Comparison of ENCODE assay signal across 8 cellular contexts in the genomic region with DNA sequence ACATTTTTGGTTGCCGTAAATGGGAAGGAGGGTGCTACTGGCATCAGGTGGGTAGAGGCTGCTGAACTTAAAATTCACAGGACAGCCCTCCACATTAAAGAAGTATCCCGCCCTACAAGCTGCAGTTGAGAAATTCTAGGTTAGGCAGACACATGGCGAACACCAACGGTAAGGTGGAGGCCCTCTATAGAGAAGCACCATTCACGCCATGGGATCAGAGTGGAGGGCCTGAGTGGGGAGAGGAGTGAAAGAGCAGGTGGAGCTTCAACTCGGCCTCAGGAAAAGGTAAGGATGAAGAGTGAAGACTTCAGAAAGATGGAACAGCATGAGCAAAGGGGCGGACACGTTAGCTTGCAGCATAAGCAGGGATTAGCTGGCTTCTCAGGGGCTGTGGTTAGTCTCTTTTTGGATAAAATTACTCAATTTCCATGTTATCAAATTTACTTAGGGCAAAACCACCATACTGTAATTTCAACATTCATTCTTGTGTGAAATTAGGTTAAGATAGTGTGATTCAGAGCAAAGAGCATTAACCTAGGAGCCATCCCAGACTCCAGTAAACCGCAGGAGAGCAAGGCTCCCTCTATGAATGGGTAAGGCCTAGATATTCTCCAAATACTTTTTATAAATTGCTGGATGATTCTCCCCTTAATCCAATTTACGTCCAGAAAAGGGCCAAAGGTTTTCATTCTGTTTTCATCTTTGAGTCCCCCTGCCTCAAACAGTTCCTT.
DNase-seq lines count a peak whose midpoint lies in the region; ATAC-seq and TF ChIP-seq lines count a peak whose summit lies in the region.

No MANE protein-coding gene starts in this region.

- H3K4me3 ChIP-seq in HEK293 (ENCODE audit: low read depth, low read length) (peak overlapping the region; percentile 50; the same call in 1 of the 2 replicates), SU-DHL-6 (ENCODE audit: insufficient read depth, low read length, poor library complexity, severe bottlenecking) (peak overlapping the region; percentile 61), fibroblast of pulmonary artery (replicated peaks; ENCODE audit: low read depth, low read length) (peak overlapping the region; percentile 74), skin epidermis (peak overlapping the region; percentile 48 to 63 (median 60))

- CTCF ChIA-PET in HEK293 (lab: Yijun Ruan, JAX): interaction anchor here (0.7 kb wide), 1 partner anchor 279 kb away, joined by 6 read pairs; no protein-coding TSS in a partner anchor

- no peaks in the 10 kb centered on the region for H3K9me2 ChIP-seq in SU-DHL-6 (replicated peaks; ENCODE audit: insufficient read depth, low read length)

- H4K20me1 ChIP-seq in SU-DHL-6 (ENCODE audit: low read depth, low read length): no peaks in the 10 kb centered on the region

- peak overlapping the region; percentile 46 for H2AFZ ChIP-seq in SU-DHL-6 (ENCODE audit: low read depth, low read length, severe bottlenecking)

- no peak for TF ChIP-seq CTCF in HEK293 (tag by site-specific recombination; IDR thresholded peaks at IDR 0.05)
- TF ChIP-seq CTCF in SU-DHL-6 (IDR thresholded peaks at IDR 0.05; ENCODE audit: insufficient read depth, low read length, poor library complexity, severe bottlenecking): no peak
- TF ChIP-seq CTCF in fibroblast of pulmonary artery (IDR thresholded peaks at IDR 0.05; ENCODE audit: low read length, missing control alignments): no peak

- H3K27ac ChIP-seq in HEK293 (ENCODE audit: extremely low read depth, low read depth, low read length) (no peak overlapping the region; the same call in 1 of the 2 replicates), SU-DHL-6 (ENCODE audit: low read depth, low read length) (peak overlapping the region; percentile 88), skin epidermis (peak overlapping the region in 20 of 21 experiments; percentile 80 to 98 (median 94))

- H3K4me2 ChIP-seq in SU-DHL-6 (ENCODE audit: low read depth, low read length, poor library complexity, severe bottlenecking): peak overlapping the region; percentile 90

- DNase-seq in fibroblast of pulmonary artery (ENCODE audit: low read depth) (peak; percentile 13), HK-2 (ENCODE audit: unreplicated experiment) (no peak)

- no peaks in the 10 kb centered on the region for H3K9me3 ChIP-seq in HEK293 (ENCODE audit: control insufficient read depth, insufficient read depth, low read depth, low read length)
- H3K9me3 ChIP-seq in SU-DHL-6 (ENCODE audit: insufficient read depth, low read length): no peaks in the 10 kb centered on the region

- H3K36me3 ChIP-seq in HEK293 (ENCODE audit: control insufficient read depth in 2 of 2, insufficient read depth in 1 of 2, low read length in 2 of 2): peaks cover 0 to 19% of the 10 kb centered on the region in 2 experiments; a peak in 1 of 3 replicates
- 0 out of 2 replicates have a peak, but pooled peaks cover 5% of the 10 kb centered on the region for H3K36me3 ChIP-seq in SU-DHL-6 (ENCODE audit: low read length)

- peaks cover 8% of the 10 kb centered on the region for H3K79me2 ChIP-seq in SU-DHL-6 (ENCODE audit: insufficient read depth, low read length)

- no peaks in the 10 kb centered on the region for H3K4me1 ChIP-seq in HEK293 (ENCODE audit: control insufficient read depth, insufficient read depth, low read length)

- no peaks in the 10 kb centered on the region for H3K27me3 ChIP-seq in SU-DHL-6 (ENCODE audit: low read length)

- ATAC-seq in HG03108 (IDR thresholded peaks at IDR 0.05; ENCODE audit: unreplicated experiment) (no peak), HG02981 (IDR thresholded peaks at IDR 0.05; ENCODE audit: unreplicated experiment) (no peak), GM19455 (IDR thresholded peaks at IDR 0.05; ENCODE audit: unreplicated experiment) (no peak)

- H3F3A ChIP-seq in SU-DHL-6 (ENCODE audit: insufficient read depth): peaks cover 14% of the 10 kb centered on the region

- POLR2A ChIA-PET in HEK293 (lab: Yijun Ruan, JAX): interaction anchor here (0.5 kb wide), 1 partner anchor 184 kb away, joined by 4 read pairs; no protein-coding TSS in a partner anchor

- H3K9ac ChIP-seq in SU-DHL-6 (ENCODE audit: low read length): peak overlapping the region; percentile 81

TF ChIP-seq in HEK293, 187 proteins besides CTCF, POLR2A, EP300 and RAD21:
- TF ChIP-seq, protein P1, sequence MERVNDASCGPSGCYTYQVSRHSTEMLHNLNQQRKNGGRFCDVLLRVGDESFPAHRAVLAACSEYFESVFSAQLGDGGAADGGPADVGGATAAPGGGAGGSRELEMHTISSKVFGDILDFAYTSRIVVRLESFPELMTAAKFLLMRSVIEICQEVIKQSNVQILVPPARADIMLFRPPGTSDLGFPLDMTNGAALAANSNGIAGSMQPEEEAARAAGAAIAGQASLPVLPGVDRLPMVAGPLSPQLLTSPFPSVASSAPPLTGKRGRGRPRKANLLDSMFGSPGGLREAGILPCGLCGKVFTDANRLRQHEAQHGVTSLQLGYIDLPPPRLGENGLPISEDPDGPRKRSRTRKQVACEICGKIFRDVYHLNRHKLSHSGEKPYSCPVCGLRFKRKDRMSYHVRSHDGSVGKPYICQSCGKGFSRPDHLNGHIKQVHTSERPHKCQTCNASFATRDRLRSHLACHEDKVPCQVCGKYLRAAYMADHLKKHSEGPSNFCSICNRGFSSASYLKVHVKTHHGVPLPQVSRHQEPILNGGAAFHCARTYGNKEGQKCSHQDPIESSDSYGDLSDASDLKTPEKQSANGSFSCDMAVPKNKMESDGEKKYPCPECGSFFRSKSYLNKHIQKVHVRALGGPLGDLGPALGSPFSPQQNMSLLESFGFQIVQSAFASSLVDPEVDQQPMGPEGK (tag by site-specific recombination; IDR thresholded peaks at IDR 0.05): no peak
- TF ChIP-seq ZNF610 (tag by site-specific recombination; IDR thresholded peaks at IDR 0.05; ENCODE audit: borderline replicate concordance) (no peak), ZNF239 (tag by site-specific recombination; IDR thresholded peaks at IDR 0.05) (no peak), ZNF843 (tag by site-specific recombination; IDR thresholded peaks at IDR 0.05) (no peak), GLIS2 (tag by site-specific recombination; IDR thresholded peaks at IDR 0.05) (no peak), ZNF140 (tag by site-specific recombination; IDR thresholded peaks at IDR 0.05) (no peak), ZBTB20 (tag by site-specific recombination; IDR thresholded peaks at IDR 0.05) (no peak), FEZF1 (tag by site-specific recombination; IDR thresholded peaks at IDR 0.05) (no peak), ZNF266 (tag by site-specific recombination; IDR thresholded peaks at IDR 0.05; ENCODE audit: low read depth) (no peak), KLF9 (tag by site-specific recombination; IDR thresholded peaks at IDR 0.05; ENCODE audit: low read depth) (no peak), ZFP41 (tag by site-specific recombination; IDR thresholded peaks at IDR 0.05; ENCODE audit: borderline replicate concordance) (no peak), ZNF157 (tag by site-specific recombination; IDR thresholded peaks at IDR 0.05) (no peak), KLF10 (tag by site-specific recombination; IDR thresholded peaks at IDR 0.05) (no peak), ZNF658 (tag by site-specific recombination; IDR thresholded peaks at IDR 0.05) (no peak), ZNF549 (tag by site-specific recombination; IDR thresholded peaks at IDR 0.05) (no peak), ZSCAN23 (tag by site-specific recombination; IDR thresholded peaks at IDR 0.05) (no peak), ZBTB21 (tag by site-specific recombination; IDR thresholded peaks at IDR 0.05) (no peak)
- TF ChIP-seq, protein P2, sequence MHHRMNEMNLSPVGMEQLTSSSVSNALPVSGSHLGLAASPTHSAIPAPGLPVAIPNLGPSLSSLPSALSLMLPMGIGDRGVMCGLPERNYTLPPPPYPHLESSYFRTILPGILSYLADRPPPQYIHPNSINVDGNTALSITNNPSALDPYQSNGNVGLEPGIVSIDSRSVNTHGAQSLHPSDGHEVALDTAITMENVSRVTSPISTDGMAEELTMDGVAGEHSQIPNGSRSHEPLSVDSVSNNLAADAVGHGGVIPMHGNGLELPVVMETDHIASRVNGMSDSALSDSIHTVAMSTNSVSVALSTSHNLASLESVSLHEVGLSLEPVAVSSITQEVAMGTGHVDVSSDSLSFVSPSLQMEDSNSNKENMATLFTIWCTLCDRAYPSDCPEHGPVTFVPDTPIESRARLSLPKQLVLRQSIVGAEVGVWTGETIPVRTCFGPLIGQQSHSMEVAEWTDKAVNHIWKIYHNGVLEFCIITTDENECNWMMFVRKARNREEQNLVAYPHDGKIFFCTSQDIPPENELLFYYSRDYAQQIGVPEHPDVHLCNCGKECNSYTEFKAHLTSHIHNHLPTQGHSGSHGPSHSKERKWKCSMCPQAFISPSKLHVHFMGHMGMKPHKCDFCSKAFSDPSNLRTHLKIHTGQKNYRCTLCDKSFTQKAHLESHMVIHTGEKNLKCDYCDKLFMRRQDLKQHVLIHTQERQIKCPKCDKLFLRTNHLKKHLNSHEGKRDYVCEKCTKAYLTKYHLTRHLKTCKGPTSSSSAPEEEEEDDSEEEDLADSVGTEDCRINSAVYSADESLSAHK (tag by site-specific recombination; IDR thresholded peaks at IDR 0.05): no peak
- TF ChIP-seq, protein P3, sequence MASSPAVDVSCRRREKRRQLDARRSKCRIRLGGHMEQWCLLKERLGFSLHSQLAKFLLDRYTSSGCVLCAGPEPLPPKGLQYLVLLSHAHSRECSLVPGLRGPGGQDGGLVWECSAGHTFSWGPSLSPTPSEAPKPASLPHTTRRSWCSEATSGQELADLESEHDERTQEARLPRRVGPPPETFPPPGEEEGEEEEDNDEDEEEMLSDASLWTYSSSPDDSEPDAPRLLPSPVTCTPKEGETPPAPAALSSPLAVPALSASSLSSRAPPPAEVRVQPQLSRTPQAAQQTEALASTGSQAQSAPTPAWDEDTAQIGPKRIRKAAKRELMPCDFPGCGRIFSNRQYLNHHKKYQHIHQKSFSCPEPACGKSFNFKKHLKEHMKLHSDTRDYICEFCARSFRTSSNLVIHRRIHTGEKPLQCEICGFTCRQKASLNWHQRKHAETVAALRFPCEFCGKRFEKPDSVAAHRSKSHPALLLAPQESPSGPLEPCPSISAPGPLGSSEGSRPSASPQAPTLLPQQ (tag by site-specific recombination; IDR thresholded peaks at IDR 0.05): no peak
